In the genomic region with DNA sequence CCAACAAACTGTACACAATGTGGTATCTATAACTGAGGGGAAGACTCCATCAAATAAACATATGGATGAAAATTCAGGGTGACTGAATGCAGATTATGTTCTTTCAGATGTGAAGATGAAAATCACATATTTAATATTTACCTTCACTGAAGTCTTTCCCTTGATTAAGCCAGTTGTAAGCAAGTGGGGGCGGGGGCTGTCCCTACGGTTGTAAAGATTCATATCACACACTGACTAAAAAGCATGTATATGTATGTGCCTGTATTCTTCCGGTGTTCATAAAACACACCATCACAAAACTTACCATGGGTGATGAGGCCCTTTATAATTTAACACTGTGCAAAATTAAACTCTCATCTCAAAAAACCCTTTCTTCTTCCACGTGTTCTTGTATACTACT, we compare ENCODE assay signal across 8 cellular contexts. TPM values are rescaled to one million over a fixed set of nuclear protein-coding genes. Genes with fewer than 3 reads are reported as not detected.
A peak's percentile ranks its signal among the peaks of the same experiment; 100 is the strongest.
DNase-seq lines count a peak whose midpoint lies in the region; ATAC-seq, FAIRE-seq and TF ChIP-seq lines count a peak whose summit lies in the region.

No MANE protein-coding gene starts in this region.

- H3K27ac ChIP-seq in ACC112 (ENCODE audit: low read depth, low read length) (no peak overlapping the region), GM12878 (ENCODE audit: control insufficient read depth, insufficient read depth) (peak overlapping the region; percentile 53; the same call in 1 of the 2 replicates), neural progenitor cell (no peak overlapping the region), thyroid gland (no peak overlapping the region)

- H2AFZ ChIP-seq in ACC112 (ENCODE audit: low read length, unreplicated experiment) (no peak overlapping the region), GM12878 (ENCODE audit: control insufficient read depth, low read depth, low read length) (no peak overlapping the region), neural progenitor cell (replicated peaks) (no peak overlapping the region)

- H3K4me3 Mint-ChIP-seq in neural progenitor cell = peak overlapping the region; percentile 91

- H3K4me3 ChIP-seq in ACC112 (ENCODE audit: low read depth, low read length) (peak overlapping the region; percentile 99), NB4 (ENCODE audit: low read depth, low read length) (peak overlapping the region; percentile 68), GM12878 (peak overlapping the region; percentile 64), neural progenitor cell (peak overlapping the region; percentile 77), thyroid gland (replicated peaks in 1 of 3) (no peak overlapping the region), BE2C (ENCODE audit: low read depth, low read length) (no peak overlapping the region; the same call in 1 of the 2 replicates)

- H3K9me3 Mint-ChIP-seq in neural progenitor cell = no peaks in the 10 kb centered on the region

- TF ChIP-seq POLR2A in NB4 (IDR thresholded peaks at IDR 0.05; ENCODE audit: extremely low read depth, insufficient read length) = no peak
- TF ChIP-seq POLR2A in GM12878 (IDR thresholded peaks at IDR 0.05; ENCODE audit: low read depth, low read length) = no peak
- TF ChIP-seq POLR2A in thyroid gland (IDR thresholded peaks at IDR 0.05) = no peak

- H3K4me1 Mint-ChIP-seq in neural progenitor cell = peaks cover 11% of the 10 kb centered on the region

- H3K4me1 ChIP-seq in ACC112 (ENCODE audit: control insufficient read depth, insufficient read depth, low read length, unreplicated experiment) (peaks cover 8% of the 10 kb centered on the region), GM12878 (ENCODE audit: control insufficient read depth, insufficient read depth, low read length) (no peaks in the 10 kb centered on the region), neural progenitor cell (no peaks in the 10 kb centered on the region), thyroid gland (no peaks in the 10 kb centered on the region), BE2C (no peaks in the 10 kb centered on the region)

- no peak for TF ChIP-seq EP300 in GM12878 (IDR thresholded peaks at IDR 0.05; ENCODE audit: borderline replicate concordance in 1 of 2, control insufficient read depth in 1 of 2, low read depth in 2 of 2, low read length in 2 of 2)

- no peak overlapping the region for H3K27ac Mint-ChIP-seq in neural progenitor cell

- POLR2A ChIA-PET in GM12878 (lab: Charles Lee) = interaction anchor here (0.9 kb wide), 1 partner anchor 8 kb away, joined by 3 read pairs; no protein-coding TSS in a partner anchor

- H3K4me2 ChIP-seq in GM12878 (ENCODE audit: control insufficient read depth, insufficient read depth) = peak overlapping the region; percentile 46
- peak overlapping the region; percentile 78 for H3K4me2 ChIP-seq in neural progenitor cell

- in situ Hi-C loops in GM12878 (cut with MboI) = loop anchor here (5.0 kb wide), 1 partner anchor 150 kb away; no protein-coding TSS in a partner anchor

- no TSS peak for BruUV-seq in GM12878 (replicated peaks; lab: Mats Ljungman, UMichigan)

- no peaks in the 10 kb centered on the region for H3K27me3 ChIP-seq in ACC112 (ENCODE audit: insufficient read depth, low read length)
- H3K27me3 ChIP-seq in GM12878 (replicated peaks in 1 of 2; ENCODE audit: control insufficient read depth in 2 of 2, insufficient read depth in 2 of 2, low read length in 1 of 2) = no peaks in the 10 kb centered on the region
- no peaks in the 10 kb centered on the region for H3K27me3 ChIP-seq in neural progenitor cell
- H3K27me3 ChIP-seq in thyroid gland = no peaks in the 10 kb centered on the region
- H3K27me3 ChIP-seq in BE2C = no peaks in the 10 kb centered on the region

- no peaks in the 10 kb centered on the region for H3K36me3 Mint-ChIP-seq in neural progenitor cell

- H3K9ac ChIP-seq in GM12878 (ENCODE audit: control insufficient read depth, insufficient read depth, low read length) = no peak overlapping the region
- no peak overlapping the region for H3K9ac ChIP-seq in neural progenitor cell

- H3K79me2 ChIP-seq in ACC112 (ENCODE audit: control insufficient read depth, insufficient read depth, low read length, unreplicated experiment) = peaks cover 48% of the 10 kb centered on the region
- H3K79me2 ChIP-seq in GM12878 (ENCODE audit: control insufficient read depth, insufficient read depth, low read length) = peaks cover 6% of the 10 kb centered on the region
- peaks cover 41% of the 10 kb centered on the region for H3K79me2 ChIP-seq in neural progenitor cell (ENCODE audit: low read depth)

- RAD21 ChIA-PET in GM12878 (lab: Charles Lee; ENCODE audit: unreplicated experiment) = interaction anchor here (0.9 to 1.8 kb wide), 4 partner anchors 10 to 163 kb away, joined by 3 to 7 read pairs (median 4); no protein-coding TSS in a partner anchor

- 14% methylated on average over 4 of the region's 4 CpGs for WGBS in GM12878 (ENCODE audit: insufficient coverage, insufficient replicate concordance, low lambda C conversion rate, missing lambda C conversion rate)
- 65 to 82% methylated on average over 4 of the region's 4 CpGs for WGBS in thyroid gland, 2 donors

- no peaks in the 10 kb centered on the region for H3F3A ChIP-seq in neural progenitor cell (ENCODE audit: low read depth)

- intact Hi-C loops in GM12878 (cut with micrococcal nuclease; ENCODE audit: unreplicated experiment) (loop anchor here (2.0 to 5.0 kb wide), 5 partner anchors 65 to 310 kb away; a partner anchor contains a TSS), thyroid gland (cut with DNase I) (no loop called here)

- H3K27me3 Mint-ChIP-seq in neural progenitor cell (ENCODE audit: insufficient read depth, low read depth) = peaks cover 4% of the 10 kb centered on the region

- CTCF ChIA-PET in GM12878 (lab: Yijun Ruan, JAX) = interaction anchor here (0.9 to 2.2 kb wide), 9 partner anchors 10 to 318 kb away, joined by 3 to 12 read pairs (median 4); no protein-coding TSS in a partner anchor

- TF ChIP-seq RAD21 in GM12878 (IDR thresholded peaks at IDR 0.05; ENCODE audit: insufficient read depth, low read depth, low read length) = no peak

- no peaks in the 10 kb centered on the region for H3K36me3 ChIP-seq in ACC112 (ENCODE audit: insufficient read depth, low read length)
- H3K36me3 ChIP-seq in GM12878 (ENCODE audit: control insufficient read depth in 2 of 2, insufficient read depth in 2 of 2, low read length in 1 of 2) = no peaks in the 10 kb centered on the region
- no peaks in the 10 kb centered on the region for H3K36me3 ChIP-seq in neural progenitor cell
- no peaks in the 10 kb centered on the region for H3K36me3 ChIP-seq in thyroid gland
- no peaks in the 10 kb centered on the region for H3K36me3 ChIP-seq in BE2C

- FAIRE-seq in GM12878 (lab: Jason Lieb, UNC) = no peak

- no peaks in the 10 kb centered on the region for H3K9me3 ChIP-seq in GM12878 (replicated peaks; ENCODE audit: control insufficient read depth, insufficient read depth, low read length)
- H3K9me3 ChIP-seq in neural progenitor cell (ENCODE audit: low read depth) = no peaks in the 10 kb centered on the region
- no peaks in the 10 kb centered on the region for H3K9me3 ChIP-seq in thyroid gland
- H3K9me3 ChIP-seq in BE2C = no peaks in the 10 kb centered on the region

- no peak for TF ChIP-seq CTCF in NB4 (IDR thresholded peaks at IDR 0.05; ENCODE audit: low read depth, low read length)
- TF ChIP-seq CTCF in GM12878 (IDR thresholded peaks at IDR 0.05 in 2 of 3, conservative IDR thresholded peaks at IDR 0.05 in 1 of 3; ENCODE audit: control insufficient read depth in 2 of 3, extremely low read depth in 1 of 3, insufficient read depth in 1 of 3, low read depth in 3 of 3, low read length in 3 of 3) = no peak
- no peak for TF ChIP-seq CTCF in neural progenitor cell (IDR thresholded peaks at IDR 0.05)
- no peak for TF ChIP-seq CTCF in thyroid gland (IDR thresholded peaks at IDR 0.05)
- no peak for TF ChIP-seq CTCF in BE2C (IDR thresholded peaks at IDR 0.05; ENCODE audit: low read depth, low read length)

- DNase-seq in NB4 (ENCODE audit: low read depth) (no peak), GM12878 (ENCODE audit: low read depth, low spot score) (no peak), neural progenitor cell (ENCODE audit: low spot score) (no peak), SW480 (ENCODE audit: low spot score) (no peak), thyroid gland (no peak), BE2C (no peak)

- H4K20me1 ChIP-seq in GM12878 (ENCODE audit: control insufficient read depth, insufficient read depth) (no peaks in the 10 kb centered on the region), neural progenitor cell (ENCODE audit: low read depth) (no peaks in the 10 kb centered on the region)

- ATAC-seq in GM12878 = no peak
- ATAC-seq in HG03025 (IDR thresholded peaks at IDR 0.05; ENCODE audit: low FRiP score, unreplicated experiment) = no peak

- SMC1A ChIA-PET in GM12878 (lab: Charles Lee; ENCODE audit: uncharacterized antibody, unreplicated experiment) = interaction anchor here (0.6 to 1.8 kb wide), 7 partner anchors 15 to 144 kb away, joined by 3 to 6 read pairs (median 3); no protein-coding TSS in a partner anchor

TF ChIP-seq in GM12878, 131 proteins besides CTCF, POLR2A, EP300 and RAD21:
- no peak for TF ChIP-seq HDAC6 (IDR thresholded peaks at IDR 0.05; ENCODE audit: unreplicated experiment)
- 0 out of 3 replicates have a peak, but pooled peaks of 1 of the 2 experiments have one; percentile 18 for TF ChIP-seq EGR1 (IDR thresholded peaks at IDR 0.05; ENCODE audit: borderline replicate concordance in 1 of 2, low read depth in 2 of 2, low read length in 2 of 2)
- TF ChIP-seq BMI1 (IDR thresholded peaks at IDR 0.05; ENCODE audit: borderline replicate concordance) = no peak

RNA-seq across cellular contexts. Expression of a gene that starts 1.3 kb away (rescaled TPM):
- 26.9 and 31.8 TPM in 2 replicates for total RNA-seq in GM12878 (2013; cell fraction: nucleolus; rRNA removed)
- total RNA-seq in GM12878 (2014; rRNA removed) (7.3 and 9.5 TPM in 2 replicates), GM12878 (2014; rRNA removed; fragmentation: Illumina TruSeq; extraction: Trizol) (9.3 and 9.8 TPM in 2 replicates), GM12878 (2021) (8.8 and 10.7 TPM in 2 replicates), neural progenitor cell (ENCODE audit: low replicate concordance) (20.0 and 28.0 TPM in 2 replicates), thyroid gland (10 to 100 TPM; 38.8 to 59.9 (median 46.6) TPM)
- polyA plus RNA-seq in GM12878 (2011; ENCODE audit: low read depth) = 7.4 TPM
- polyA plus RNA-seq in GM12878 (2011; rRNA removed) (22.1 and 23.5 TPM in 2 replicates), GM12878 (2014; fragmentation: Illumina TruSeq; extraction: Trizol) (11.9 and 21.5 TPM in 2 replicates), GM12878 (2014; fragmentation: Nextera tagmentation; extraction: Ambion mirVana) (1 to 10 TPM; 1.7 to 2.0 TPM), GM12878 (2014; rRNA removed) (9.6 and 12.0 TPM in 2 replicates), GM12878 (2016; fragmentation: Nextera tagmentation; extraction: Ambion mirVana) (1 to 10 TPM; 8.2 to 8.8 TPM)
- polyA plus RNA-seq in GM12878 (2011; cell fraction: cytosol; rRNA removed) = 12.6 and 13.6 TPM in 2 replicates
- polyA plus RNA-seq in GM12878 (2011; cell fraction: nucleus; rRNA removed) = 15.9 and 18.2 TPM in 2 replicates
- polyA plus RNA-seq in GM12878 (2012) = 9.9 and 10.4 TPM in 2 replicates
- polyA minus RNA-seq in GM12878 (2011; rRNA and poly(A)+ RNA removed) = 26.5 and 39.1 TPM in 2 replicates
- 6.4 and 7.5 TPM in 2 replicates for polyA minus RNA-seq in GM12878 (2011; cell fraction: cytosol; rRNA and poly(A)+ RNA removed)
- 11.4 and 16.2 TPM in 2 replicates for polyA minus RNA-seq in GM12878 (2011; cell fraction: nucleus; rRNA and poly(A)+ RNA removed)
- 11.3 TPM for polyA plus RNA-seq in BE2C (2012; ENCODE audit: insufficient read depth, insufficient read length, low read depth)

Comparison
In these comparisons a context has a peak if more than half of its experiments do, and no peak if none do; other contexts are left out.
1. H3K4me3 ChIP-seq: peak in ACC112 (single experiment), NB4 (single experiment), GM12878 (single experiment) and neural progenitor cell (single experiment); none in thyroid gland (0 of 3) and BE2C (single experiment).